1 cellular context compared by ENCODE assay signal in genomic region chr12:130870442-130871285, GRCh38.
TF ChIP-seq lines count a peak whose summit lies in the region.

No MANE protein-coding gene starts in this region.

TF ChIP-seq in HepG2, 621 proteins besides CTCF, POLR2A, EP300 and RAD21 (continued from another document and continues in another):
- TF ChIP-seq ZNF296 (CRISPR knock-in tag; conservative IDR thresholded peaks at IDR 0.05) (no peak), ZNF687 (CRISPR knock-in tag; IDR thresholded peaks at IDR 0.05) (no peak), HMG20B (CRISPR knock-in tag; conservative IDR thresholded peaks at IDR 0.05) (0 out of 2 replicates have a peak, but pooled peaks have one; percentile 27), SOX5 (CRISPR knock-in tag; IDR thresholded peaks at IDR 0.05; ENCODE audit: borderline replicate concordance) (peak; percentile 57; the same call in 1 of the 2 replicates), IKZF5 (CRISPR knock-in tag; IDR thresholded peaks at IDR 0.05) (no peak; the same call in 1 of the 2 replicates), ZNF253 (CRISPR knock-in tag; IDR thresholded peaks at IDR 0.05; ENCODE audit: borderline replicate concordance) (no peak), NFAT5 (CRISPR knock-in tag; IDR thresholded peaks at IDR 0.05) (no peak; the same call in 1 of the 2 replicates), ZNF280D (CRISPR knock-in tag; IDR thresholded peaks at IDR 0.05) (no peak), NRL (CRISPR knock-in tag; IDR thresholded peaks at IDR 0.05; ENCODE audit: borderline replicate concordance) (no peak), SOX6 (IDR thresholded peaks at IDR 0.05) (no peak), SOX6 (CRISPR knock-in tag; IDR thresholded peaks at IDR 0.05) (0 out of 2 replicates have a peak, but pooled peaks have one; percentile 8), ZNF562 (CRISPR knock-in tag; IDR thresholded peaks at IDR 0.05; ENCODE audit: borderline replicate concordance) (no peak), FOXA1 (IDR thresholded peaks at IDR 0.05) (no peak), FOXA1 (CRISPR knock-in tag; IDR thresholded peaks at IDR 0.05) (peak; percentile 47; the same call in 1 of the 2 replicates), ZNF24 (IDR thresholded peaks at IDR 0.05) (no peak), ZNF772 (CRISPR knock-in tag; IDR thresholded peaks at IDR 0.05) (peak; percentile 8; the same call in 1 of the 2 replicates), ZFP36 (IDR thresholded peaks at IDR 0.05; ENCODE audit: borderline replicate concordance, low read depth, low read length, partially characterized antibody) (no peak), SMAD9 (CRISPR knock-in tag; IDR thresholded peaks at IDR 0.05) (no peak), SNAPC4 (CRISPR knock-in tag; IDR thresholded peaks at IDR 0.05) (0 out of 2 replicates have a peak, but pooled peaks have one; percentile 48), MAFG (CRISPR knock-in tag; IDR thresholded peaks at IDR 0.05) (no peak), RARA (CRISPR knock-in tag; IDR thresholded peaks at IDR 0.05) (0 out of 2 replicates have a peak, but pooled peaks have one; percentile 7), NFKBIZ (CRISPR knock-in tag; IDR thresholded peaks at IDR 0.05) (no peak; the same call in 1 of the 2 replicates), ZNF747 (CRISPR knock-in tag; IDR thresholded peaks at IDR 0.05; ENCODE audit: borderline replicate concordance) (no peak), GLI4 (CRISPR knock-in tag; IDR thresholded peaks at IDR 0.05; ENCODE audit: borderline replicate concordance) (no peak), MLLT10 (CRISPR knock-in tag; IDR thresholded peaks at IDR 0.05) (no peak), ZNF761 (CRISPR knock-in tag; conservative IDR thresholded peaks at IDR 0.05) (no peak), ZNF607 (CRISPR knock-in tag; IDR thresholded peaks at IDR 0.05; ENCODE audit: borderline replicate concordance) (0 out of 2 replicates have a peak, but pooled peaks have one; percentile 18), PCBP2 (optimal IDR thresholded peaks at IDR 0.05; ENCODE audit: low read depth, low read length, poor library complexity, severe bottlenecking) (no peak), ZFP41 (CRISPR knock-in tag; IDR thresholded peaks at IDR 0.05; ENCODE audit: borderline replicate concordance) (no peak), GLMP (CRISPR knock-in tag; IDR thresholded peaks at IDR 0.05; ENCODE audit: borderline replicate concordance) (no peak), KDM4B (CRISPR knock-in tag; IDR thresholded peaks at IDR 0.05) (no peak), ATF3 (CRISPR knock-in tag; IDR thresholded peaks at IDR 0.05) (peak; percentile 82), HNRNPH1 (optimal IDR thresholded peaks at IDR 0.05; ENCODE audit: low read depth, low read length) (no peak), DZIP1 (CRISPR knock-in tag; IDR thresholded peaks at IDR 0.05) (no peak), ZNF777 (CRISPR knock-in tag; IDR thresholded peaks at IDR 0.05) (no peak), ZNF263 (CRISPR knock-in tag; IDR thresholded peaks at IDR 0.05) (peak; percentile 70)
